ENCODE assay signal across 8 cellular contexts in the genomic region with DNA sequence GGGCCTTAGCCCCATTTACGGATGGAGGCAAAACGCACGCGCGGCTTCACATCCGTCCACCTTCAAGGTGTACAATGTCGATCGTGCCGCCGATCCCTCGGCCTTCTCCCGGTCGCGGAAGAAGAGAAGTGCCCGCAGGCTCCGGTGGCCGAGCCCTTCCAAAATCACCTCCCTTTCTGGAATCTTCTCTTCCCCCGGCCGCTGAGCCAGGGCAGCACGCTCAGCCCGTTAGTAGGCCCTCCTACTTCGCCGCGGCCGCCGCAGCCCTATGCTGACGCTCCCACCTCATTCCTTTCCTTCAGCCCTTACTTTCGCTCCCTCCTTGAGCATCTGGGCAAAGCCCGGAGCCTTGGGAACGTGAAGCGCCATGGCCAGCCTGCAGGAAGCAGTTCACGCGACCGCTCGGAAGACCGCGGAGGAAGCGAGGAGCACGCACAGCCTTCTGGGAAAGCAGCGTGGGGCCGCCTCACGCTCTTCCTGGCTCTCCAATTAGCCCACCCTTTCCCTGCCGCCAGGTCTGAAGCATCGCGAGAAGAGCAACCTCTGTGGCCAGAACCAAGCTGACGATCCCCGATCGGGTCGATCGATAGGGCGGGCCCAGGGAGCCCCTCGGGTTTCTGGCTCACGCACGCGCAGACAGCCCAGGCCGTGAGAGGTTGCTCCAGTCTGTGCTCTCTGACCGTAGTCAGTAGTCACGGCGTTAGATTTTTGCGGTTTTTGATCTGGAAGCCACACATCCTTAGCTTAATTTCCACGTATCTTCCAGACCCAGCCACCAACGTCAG. TPM values are rescaled to one million over a fixed set of nuclear protein-coding genes. Genes with fewer than 3 reads are reported as not detected.
A peak's percentile ranks its signal among the peaks of the same experiment; 100 is the strongest.
DNase-seq lines count a peak whose midpoint lies in the region; ATAC-seq and TF ChIP-seq lines count a peak whose summit lies in the region.

A gene with protein sequence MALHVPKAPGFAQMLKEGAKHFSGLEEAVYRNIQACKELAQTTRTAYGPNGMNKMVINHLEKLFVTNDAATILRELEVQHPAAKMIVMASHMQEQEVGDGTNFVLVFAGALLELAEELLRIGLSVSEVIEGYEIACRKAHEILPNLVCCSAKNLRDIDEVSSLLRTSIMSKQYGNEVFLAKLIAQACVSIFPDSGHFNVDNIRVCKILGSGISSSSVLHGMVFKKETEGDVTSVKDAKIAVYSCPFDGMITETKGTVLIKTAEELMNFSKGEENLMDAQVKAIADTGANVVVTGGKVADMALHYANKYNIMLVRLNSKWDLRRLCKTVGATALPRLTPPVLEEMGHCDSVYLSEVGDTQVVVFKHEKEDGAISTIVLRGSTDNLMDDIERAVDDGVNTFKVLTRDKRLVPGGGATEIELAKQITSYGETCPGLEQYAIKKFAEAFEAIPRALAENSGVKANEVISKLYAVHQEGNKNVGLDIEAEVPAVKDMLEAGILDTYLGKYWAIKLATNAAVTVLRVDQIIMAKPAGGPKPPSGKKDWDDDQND (minus strand): TSS at position 427 of the 785 bp plus-strand sequence. CDS start 58 bp downstream, at position 369.

- H3K4me3 ChIP-seq in DND-41 (ENCODE audit: low read depth in 1 of 2, low read length in 2 of 2) (peak within 1 kb of the TSS; percentile 55 to 81), GM23248 (peak within 1 kb of the TSS; percentile 97), esophagus squamous epithelium (peak within 1 kb of the TSS; percentile 71 to 98 (median 90))

- peak within 1 kb of the TSS; percentile 70 for H3K4me2 ChIP-seq in DND-41 (ENCODE audit: insufficient read depth, low read length)
- peak within 1 kb of the TSS; percentile 96 for H3K4me2 ChIP-seq in GM23248 (ENCODE audit: unreplicated experiment)

- H4K20me1 ChIP-seq in DND-41 (ENCODE audit: insufficient read depth, low read length) = peaks cover 31% of the 10 kb centered on the region
- H4K20me1 ChIP-seq in GM23248 (ENCODE audit: insufficient read depth) = peaks cover 20% of the 10 kb centered on the region

- peak in 3 of 4 donors; percentile 52 to 86 (median 72) for TF ChIP-seq POLR2A in esophagus squamous epithelium (IDR thresholded peaks at IDR 0.05)

- WGBS in GM23248 (ENCODE audit: low coverage in 1 of 2, low lambda C conversion rate in 2 of 2, missing lambda C conversion rate in 2 of 2), 2 experiments = 1 to 2% methylated on average over 62 of the region's 62 CpGs
- WGBS in esophagus squamous epithelium, 2 donors = 1% methylated on average over 28 to 56 of the region's 62 CpGs

- H3K9me3 Mint-ChIP-seq in activated T-helper 1 cell treated with anti-CD3 and anti-CD28 coated beads, Interleukin-12 subunit alpha, Interleukin-12 subunit beta, Interleukin-2, Interleukin-4 antibody, amounts not matched to agents 30 ng/mL and 10 ng/mL and 1 ng/mL, durations not matched to agents 14 hours and 24 hours and 36 hours = no peaks in the 10 kb centered on the region

- H3K4me1 Mint-ChIP-seq in activated T-helper 1 cell treated with anti-CD3 and anti-CD28 coated beads, Interleukin-12 subunit alpha, Interleukin-12 subunit beta, Interleukin-2, Interleukin-4 antibody, amounts not matched to agents 30 ng/mL and 10 ng/mL and 1 ng/mL, durations not matched to agents 14 hours and 24 hours and 36 hours (ENCODE audit: low read depth) = peaks cover 58% of the 10 kb centered on the region

- peaks cover 46% of the 10 kb centered on the region for H3K4me1 ChIP-seq in DND-41 (ENCODE audit: insufficient read depth, low read length)
- H3K4me1 ChIP-seq in GM23248 (ENCODE audit: insufficient read depth) = peaks cover 25% of the 10 kb centered on the region
- peaks cover 10 to 66% (median 20%) of the 10 kb centered on the region in 3 donors for H3K4me1 ChIP-seq in esophagus squamous epithelium

- H3K36me3 ChIP-seq in DND-41 (ENCODE audit: insufficient read depth, low read length) (peaks cover 36% of the 10 kb centered on the region), GM23248 (ENCODE audit: low read depth) (peaks cover 17% of the 10 kb centered on the region), esophagus squamous epithelium (peaks cover 0 to 23% (median 4%) of the 10 kb centered on the region in 3 donors)

- H3K9ac ChIP-seq in DND-41 (ENCODE audit: low read depth, low read length) (peak within 1 kb of the TSS; percentile 93), GM23248 (peak within 1 kb of the TSS; percentile 98)

- in situ Hi-C loops in GM23248 (cut with MboI) = no loop called here

- H3K9me2 ChIP-seq in GM23248 (ENCODE audit: insufficient read depth) = no peaks in the 10 kb centered on the region

- peaks cover 53% of the 10 kb centered on the region for H3K79me2 ChIP-seq in DND-41 (ENCODE audit: insufficient read depth, low read length)
- peaks cover 50% of the 10 kb centered on the region for H3K79me2 ChIP-seq in GM23248 (ENCODE audit: insufficient read depth)

- peaks cover 13% of the 10 kb centered on the region for H3F3A ChIP-seq in GM23248 (ENCODE audit: insufficient read depth)

- H2AFZ ChIP-seq in DND-41 (ENCODE audit: low read depth, low read length) (peak within 1 kb of the TSS; percentile 84), GM23248 (peak within 1 kb of the TSS; percentile 97)

- ATAC-seq in DND-41 (ENCODE audit: insufficient read depth, low read depth) = peak; percentile 93

- no peaks in the 10 kb centered on the region for H3K27me3 ChIP-seq in DND-41 (ENCODE audit: insufficient read depth, low read length, poor library complexity)
- H3K27me3 ChIP-seq in GM23248 (replicated peaks; ENCODE audit: insufficient read depth) = no peaks in the 10 kb centered on the region
- no peaks in the 10 kb centered on the region for H3K27me3 ChIP-seq in esophagus squamous epithelium

- no peak for TF ChIP-seq CTCF in DND-41 (IDR thresholded peaks at IDR 0.05; ENCODE audit: borderline replicate concordance, extremely low read depth, low read length, poor library complexity, severe bottlenecking)
- peak in 1 of 6 experiments; percentile 32 for TF ChIP-seq CTCF in esophagus squamous epithelium (IDR thresholded peaks at IDR 0.05)

- H3K27ac ChIP-seq in DND-41 (ENCODE audit: low read length) (peak within 1 kb of the TSS; percentile 95), GM23248 (peak within 1 kb of the TSS; percentile 92), esophagus squamous epithelium (peak within 1 kb of the TSS; percentile 85 to 96 (median 90))

- no peaks in the 10 kb centered on the region for H3K27me3 Mint-ChIP-seq in activated T-helper 1 cell treated with anti-CD3 and anti-CD28 coated beads, Interleukin-12 subunit alpha, Interleukin-12 subunit beta, Interleukin-2, Interleukin-4 antibody, amounts not matched to agents 30 ng/mL and 10 ng/mL and 1 ng/mL, durations not matched to agents 14 hours and 24 hours and 36 hours (ENCODE audit: insufficient read depth)

- intact Hi-C loops in activated T-helper 1 cell treated with anti-CD3 and anti-CD28 coated beads, Interleukin-12 subunit alpha, Interleukin-12 subunit beta, Interleukin-2, Interleukin-4 antibody, amounts not matched to agents 30 ng/mL and 10 ng/mL and 1 ng/mL, durations not matched to agents 14 hours and 24 hours and 36 hours (cut with micrococcal nuclease) = loop anchor here (2.0 to 10.0 kb wide), 7 partner anchors 71 to 581 kb away; a partner anchor contains a TSS
- intact Hi-C loops in esophagus squamous epithelium (cut with DNase I) = no loop called here

- peak within 1 kb of the TSS; percentile 98 for H3K27ac Mint-ChIP-seq in activated T-helper 1 cell treated with anti-CD3 and anti-CD28 coated beads, Interleukin-12 subunit alpha, Interleukin-12 subunit beta, Interleukin-2, Interleukin-4 antibody, amounts not matched to agents 30 ng/mL and 10 ng/mL and 1 ng/mL, durations not matched to agents 14 hours and 24 hours and 36 hours

- peaks cover 23% of the 10 kb centered on the region for H3K36me3 Mint-ChIP-seq in activated T-helper 1 cell treated with anti-CD3 and anti-CD28 coated beads, Interleukin-12 subunit alpha, Interleukin-12 subunit beta, Interleukin-2, Interleukin-4 antibody, amounts not matched to agents 30 ng/mL and 10 ng/mL and 1 ng/mL, durations not matched to agents 14 hours and 24 hours and 36 hours (ENCODE audit: low read depth)

- H3K9me3 ChIP-seq in DND-41 (ENCODE audit: insufficient read depth, low read length, severe bottlenecking) (no peaks in the 10 kb centered on the region), GM23248 (ENCODE audit: low read depth) (no peaks in the 10 kb centered on the region), esophagus squamous epithelium (no peaks in the 10 kb centered on the region)

- H3K4me3 Mint-ChIP-seq in activated T-helper 1 cell treated with anti-CD3 and anti-CD28 coated beads, Interleukin-12 subunit alpha, Interleukin-12 subunit beta, Interleukin-2, Interleukin-4 antibody, amounts not matched to agents 30 ng/mL and 10 ng/mL and 1 ng/mL, durations not matched to agents 14 hours and 24 hours and 36 hours = peak within 1 kb of the TSS; percentile 99

- DNase-seq in DND-41 (peak; percentile 100), GM23248 (peak; percentile 100), Kasumi-1 (lab: John Stamatoyannopoulos, UW) (peak; percentile 99), RPMI7951 (ENCODE audit: low read depth) (peak; percentile 99), esophagus squamous epithelium (lab: John Stamatoyannopoulos, UW) (peak; percentile 93), myocyte (ENCODE audit: low read depth) (peak; percentile 100)
- peak; percentile 98 for DNase-seq in activated T-helper 1 cell treated with anti-CD3 and anti-CD28 coated beads, Interleukin-12 subunit alpha, Interleukin-12 subunit beta, Interleukin-2, Interleukin-4 antibody, amounts not matched to agents 30 ng/mL and 10 ng/mL and 1 ng/mL, durations not matched to agents 14 hours and 24 hours and 36 hours (ENCODE audit: low spot score)
- peak; percentile 97 to 99 for DNase-seq in stimulated activated CD8-positive, alpha-beta memory T cell treated with anti-CD3 and anti-CD28 coated beads, Interleukin-7, amount 100 ng/mL, for 48 hours (ENCODE audit: extremely low read depth in 1 of 2, low read depth in 1 of 2)

RNA-seq across cellular contexts. Expression of the gene that starts here (rescaled TPM):
- total RNA-seq in GM23248 (2014; rRNA removed; shearing (Covaris generic)) = 148 and 151 TPM in 2 replicates
- polyA plus RNA-seq in GM23248 (2016; fragmentation: Nextera tagmentation; extraction: Ambion mirVana) = 153 and 154 TPM in 2 replicates
- total RNA-seq in RPMI7951 (2014; rRNA removed; shearing (Covaris generic)) = 265 and 342 TPM in 2 replicates
- total RNA-seq in activated T-helper 1 cell treated with anti-CD3 and anti-CD28 coated beads, Interleukin-12 subunit alpha, Interleukin-12 subunit beta, Interleukin-2, Interleukin-4 antibody, amounts not matched to agents 30 ng/mL and 10 ng/mL and 1 ng/mL, durations not matched to agents 14 hours and 24 hours and 36 hours = 394 and 400 TPM in 2 replicates
- total RNA-seq in esophagus squamous epithelium (100 to 1,000 TPM in 3 of 4 donors, 10 to 100 TPM in 1; 69.5 to 170 (median 133) TPM), myocyte (222 and 258 TPM in 2 replicates)
- polyA plus RNA-seq in myocyte (2012) = 105 TPM

Comparison
In these comparisons a context has a peak if more than half of its experiments do, and no peak if none do; other contexts are left out.
1. Peak in every context shown above with its lines: DNase-seq, ATAC-seq, H3K4me3 ChIP-seq and H3K27ac ChIP-seq.